In the genomic region with DNA sequence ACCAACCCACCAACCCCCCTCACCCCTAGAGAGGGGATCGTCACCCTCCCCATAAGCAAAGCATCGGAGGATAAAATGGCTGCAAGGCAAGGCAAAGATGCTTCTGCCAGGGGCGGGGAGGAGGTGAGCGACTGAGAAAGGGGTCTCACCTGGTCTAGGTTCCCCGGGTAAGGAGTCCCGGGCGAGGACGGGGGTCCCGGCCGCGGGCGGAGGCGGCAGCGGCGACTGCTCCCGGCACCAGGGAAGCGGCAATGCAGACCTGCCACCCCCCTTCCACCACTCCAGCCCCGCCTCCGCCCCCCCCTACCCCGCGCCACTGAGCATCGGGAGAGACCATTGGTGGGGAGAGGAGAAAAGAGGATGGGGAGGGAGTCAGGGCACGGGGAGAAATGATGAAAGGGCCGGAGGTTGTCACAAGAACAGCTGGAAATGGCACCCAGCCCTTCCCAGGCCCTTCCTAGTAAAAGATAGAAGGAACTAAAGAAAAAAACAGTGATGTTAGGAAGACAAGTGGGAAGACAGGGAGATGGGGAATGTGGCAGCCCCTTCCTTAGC, we compare ENCODE assay signal across 7 cellular contexts. TPM values are rescaled to one million over a fixed set of nuclear protein-coding genes. Genes with fewer than 3 reads are reported as not detected.
A peak's percentile ranks its signal among the peaks of the same experiment; 100 is the strongest.
DNase-seq lines count a peak whose midpoint lies in the region; ATAC-seq and TF ChIP-seq lines count a peak whose summit lies in the region.

A gene with protein sequence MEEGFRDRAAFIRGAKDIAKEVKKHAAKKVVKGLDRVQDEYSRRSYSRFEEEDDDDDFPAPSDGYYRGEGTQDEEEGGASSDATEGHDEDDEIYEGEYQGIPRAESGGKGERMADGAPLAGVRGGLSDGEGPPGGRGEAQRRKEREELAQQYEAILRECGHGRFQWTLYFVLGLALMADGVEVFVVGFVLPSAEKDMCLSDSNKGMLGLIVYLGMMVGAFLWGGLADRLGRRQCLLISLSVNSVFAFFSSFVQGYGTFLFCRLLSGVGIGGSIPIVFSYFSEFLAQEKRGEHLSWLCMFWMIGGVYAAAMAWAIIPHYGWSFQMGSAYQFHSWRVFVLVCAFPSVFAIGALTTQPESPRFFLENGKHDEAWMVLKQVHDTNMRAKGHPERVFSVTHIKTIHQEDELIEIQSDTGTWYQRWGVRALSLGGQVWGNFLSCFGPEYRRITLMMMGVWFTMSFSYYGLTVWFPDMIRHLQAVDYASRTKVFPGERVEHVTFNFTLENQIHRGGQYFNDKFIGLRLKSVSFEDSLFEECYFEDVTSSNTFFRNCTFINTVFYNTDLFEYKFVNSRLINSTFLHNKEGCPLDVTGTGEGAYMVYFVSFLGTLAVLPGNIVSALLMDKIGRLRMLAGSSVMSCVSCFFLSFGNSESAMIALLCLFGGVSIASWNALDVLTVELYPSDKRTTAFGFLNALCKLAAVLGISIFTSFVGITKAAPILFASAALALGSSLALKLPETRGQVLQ (minus strand): TSS at position 255 of the 555 bp plus-strand sequence. CDS start 4,004 bp downstream, outside the sequence.

- ATAC-seq in GM23338 (peak; percentile 87), upper lobe of left lung (ENCODE audit: low FRiP score in 2 of 2) (peak in 1 of 2 donors; percentile 62), GM21723 (IDR thresholded peaks at IDR 0.05; ENCODE audit: unreplicated experiment) (no peak)

- no peaks in the 10 kb centered on the region for H3K9me3 Mint-ChIP-seq in GM23338
- no peaks in the 10 kb centered on the region for H3K9me3 Mint-ChIP-seq in activated T-helper 1 cell treated with anti-CD3 and anti-CD28 coated beads, Interleukin-12 subunit alpha, Interleukin-12 subunit beta, Interleukin-2, Interleukin-4 antibody, amounts not matched to agents 30 ng/mL and 10 ng/mL and 1 ng/mL, durations not matched to agents 14 hours and 24 hours and 36 hours

- no peak for TF ChIP-seq POLR2A in upper lobe of left lung (IDR thresholded peaks at IDR 0.05)

- no peak for TF ChIP-seq EP300 in upper lobe of left lung (IDR thresholded peaks at IDR 0.05)

- peak within 1 kb of the TSS; percentile 93 for H3K4me2 ChIP-seq in GM23338

- H3K9me3 ChIP-seq in neuron (ENCODE audit: low read length): no peaks in the 10 kb centered on the region
- H3K9me3 ChIP-seq in upper lobe of left lung: no peaks in the 10 kb centered on the region

- H3K27ac ChIP-seq in GM23338 (ENCODE audit: low read depth) (no peak within 1 kb of the TSS), upper lobe of left lung (no peak within 1 kb of the TSS)

- H3K4me1 Mint-ChIP-seq in GM23338: peaks cover 31% of the 10 kb centered on the region
- peaks cover 42% of the 10 kb centered on the region for H3K4me1 Mint-ChIP-seq in activated T-helper 1 cell treated with anti-CD3 and anti-CD28 coated beads, Interleukin-12 subunit alpha, Interleukin-12 subunit beta, Interleukin-2, Interleukin-4 antibody, amounts not matched to agents 30 ng/mL and 10 ng/mL and 1 ng/mL, durations not matched to agents 14 hours and 24 hours and 36 hours (ENCODE audit: low read depth)

- H3F3A ChIP-seq in GM23338 (replicated peaks; ENCODE audit: low read depth): peaks cover 11% of the 10 kb centered on the region; the same call in 1 of the 2 replicates

- H3K27me3 Mint-ChIP-seq in GM23338 (ENCODE audit: insufficient read depth, low read depth, poor library complexity): peaks cover 16% of the 10 kb centered on the region
- H3K27me3 Mint-ChIP-seq in activated T-helper 1 cell treated with anti-CD3 and anti-CD28 coated beads, Interleukin-12 subunit alpha, Interleukin-12 subunit beta, Interleukin-2, Interleukin-4 antibody, amounts not matched to agents 30 ng/mL and 10 ng/mL and 1 ng/mL, durations not matched to agents 14 hours and 24 hours and 36 hours (ENCODE audit: insufficient read depth): no peaks in the 10 kb centered on the region

- H3K79me2 ChIP-seq in GM23338 (replicated peaks; ENCODE audit: insufficient read depth): peaks cover 16% of the 10 kb centered on the region

- H3K27ac Mint-ChIP-seq in GM23338: peak within 1 kb of the TSS; percentile 81; the same call in 1 of the 2 replicates
- peak within 1 kb of the TSS; percentile 87 for H3K27ac Mint-ChIP-seq in activated T-helper 1 cell treated with anti-CD3 and anti-CD28 coated beads, Interleukin-12 subunit alpha, Interleukin-12 subunit beta, Interleukin-2, Interleukin-4 antibody, amounts not matched to agents 30 ng/mL and 10 ng/mL and 1 ng/mL, durations not matched to agents 14 hours and 24 hours and 36 hours

- H3K36me3 ChIP-seq in GM23338 (ENCODE audit: insufficient read depth) (peaks cover 4% of the 10 kb centered on the region; the same call in 1 of the 2 replicates), neuron (ENCODE audit: insufficient read depth, low read length) (peaks cover 13% of the 10 kb centered on the region), upper lobe of left lung (peaks cover 3 to 12% (median 6%) of the 10 kb centered on the region in 4 donors)

- DNase-seq in GM23338 (ENCODE audit: low spot score) (peak; percentile 87), NCI-H526 (lab: John Stamatoyannopoulos, UW) (peak; percentile 77 to 96), fibroblast of villous mesenchyme (ENCODE audit: low read depth) (peak; percentile 81), upper lobe of left lung (peak; percentile 26 to 85)
- DNase-seq in activated T-helper 1 cell treated with anti-CD3 and anti-CD28 coated beads, Interleukin-12 subunit alpha, Interleukin-12 subunit beta, Interleukin-2, Interleukin-4 antibody, amounts not matched to agents 30 ng/mL and 10 ng/mL and 1 ng/mL, durations not matched to agents 14 hours and 24 hours and 36 hours (ENCODE audit: low spot score): no peak

- no peaks in the 10 kb centered on the region; the same call in 1 of the 2 replicates for H4K20me1 ChIP-seq in GM23338 (replicated peaks; ENCODE audit: insufficient read depth)

- peaks cover 19% of the 10 kb centered on the region for H3K36me3 Mint-ChIP-seq in GM23338 (ENCODE audit: low read depth)
- H3K36me3 Mint-ChIP-seq in activated T-helper 1 cell treated with anti-CD3 and anti-CD28 coated beads, Interleukin-12 subunit alpha, Interleukin-12 subunit beta, Interleukin-2, Interleukin-4 antibody, amounts not matched to agents 30 ng/mL and 10 ng/mL and 1 ng/mL, durations not matched to agents 14 hours and 24 hours and 36 hours (ENCODE audit: low read depth): peaks cover 11% of the 10 kb centered on the region

- TF ChIP-seq CTCF in GM23338 (conservative IDR thresholded peaks at IDR 0.05; ENCODE audit: low read depth in 2 of 2) (no peak), fibroblast of villous mesenchyme (IDR thresholded peaks at IDR 0.05; ENCODE audit: insufficient read depth, low read depth, low read length) (no peak), upper lobe of left lung (IDR thresholded peaks at IDR 0.05) (no peak)

- no peaks in the 10 kb centered on the region for H3K9me2 ChIP-seq in GM23338 (ENCODE audit: insufficient read depth)

- H3K4me1 ChIP-seq in GM23338 (ENCODE audit: insufficient read depth): peaks cover 20% of the 10 kb centered on the region
- H3K4me1 ChIP-seq in neuron (ENCODE audit: insufficient read depth, low read length): peaks cover 19% of the 10 kb centered on the region
- peaks cover 7 to 21% (median 10%) of the 10 kb centered on the region in 4 donors for H3K4me1 ChIP-seq in upper lobe of left lung

- intact Hi-C loops in activated T-helper 1 cell treated with anti-CD3 and anti-CD28 coated beads, Interleukin-12 subunit alpha, Interleukin-12 subunit beta, Interleukin-2, Interleukin-4 antibody, amounts not matched to agents 30 ng/mL and 10 ng/mL and 1 ng/mL, durations not matched to agents 14 hours and 24 hours and 36 hours (cut with micrococcal nuclease): loop anchor here (1.0 to 2.0 kb wide), 2 partner anchors 10 to 19 kb away; a partner anchor contains a TSS

- peak within 1 kb of the TSS; percentile 96 for H2AFZ ChIP-seq in GM23338
- H2AFZ ChIP-seq in neuron (ENCODE audit: low read depth, low read length): peak within 1 kb of the TSS; percentile 68

- WGBS in upper lobe of left lung, 2 donors: 0 to 2% methylated on average over 11 to 24 of the region's 24 CpGs

- peak within 1 kb of the TSS; percentile 96 for H3K4me3 Mint-ChIP-seq in GM23338
- H3K4me3 Mint-ChIP-seq in activated T-helper 1 cell treated with anti-CD3 and anti-CD28 coated beads, Interleukin-12 subunit alpha, Interleukin-12 subunit beta, Interleukin-2, Interleukin-4 antibody, amounts not matched to agents 30 ng/mL and 10 ng/mL and 1 ng/mL, durations not matched to agents 14 hours and 24 hours and 36 hours: peak within 1 kb of the TSS; percentile 96

- H3K27me3 ChIP-seq in GM23338 (ENCODE audit: insufficient read depth) (no peaks in the 10 kb centered on the region), neuron (ENCODE audit: insufficient read depth, low read length) (no peaks in the 10 kb centered on the region), upper lobe of left lung (peaks cover 0 to 5% (median 0%) of the 10 kb centered on the region in 4 donors)

- H3K4me3 ChIP-seq in GM23338 (peak within 1 kb of the TSS; percentile 95), fibroblast of villous mesenchyme (ENCODE audit: low read depth, low read length) (peak within 1 kb of the TSS; percentile 87), neuron (ENCODE audit: low read length) (peak within 1 kb of the TSS; percentile 64), upper lobe of left lung (peak within 1 kb of the TSS in 3 of 4 donors; percentile 37 to 53 (median 41))

TF ChIP-seq in GM23338, 12 proteins besides CTCF, POLR2A, EP300 and RAD21:
- TF ChIP-seq POLR2AphosphoS5 (IDR thresholded peaks at IDR 0.05; ENCODE audit: low read depth) (peak; percentile 61), EZH2phosphoT487 (IDR thresholded peaks at IDR 0.05; ENCODE audit: unreplicated experiment) (no peak)

RNA-seq across cellular contexts. Expression of the gene that starts here (rescaled TPM):
- 41.7 and 42.5 TPM in 2 replicates for total RNA-seq in GM23338 (2014; rRNA removed; shearing (Covaris generic))
- 17.3 and 17.8 TPM in 2 replicates for polyA plus RNA-seq in GM23338 (2016; fragmentation: Nextera tagmentation; extraction: Ambion mirVana)
- total RNA-seq in activated T-helper 1 cell treated with anti-CD3 and anti-CD28 coated beads, Interleukin-12 subunit alpha, Interleukin-12 subunit beta, Interleukin-2, Interleukin-4 antibody, amounts not matched to agents 30 ng/mL and 10 ng/mL and 1 ng/mL, durations not matched to agents 14 hours and 24 hours and 36 hours: 17.3 and 18.6 TPM in 2 replicates
- total RNA-seq in fibroblast of villous mesenchyme (19.4 and 25.8 TPM in 2 replicates), upper lobe of left lung (1 to 10 TPM in 3 of 6 donors, under 1 TPM in 3; 0.44 to 1.6 (median 0.98) TPM)

Comparison
In these comparisons a context has a peak if more than half of its experiments do, and no peak if none do; other contexts are left out.
1. H3K4me3 ChIP-seq: peak in every context shown above with its lines; median percentile 95 in GM23338; 87 in fibroblast of villous mesenchyme; 64 in neuron; 41 in upper lobe of left lung.